Comparison of ENCODE assay signal across 1 cellular context in the genomic region with DNA sequence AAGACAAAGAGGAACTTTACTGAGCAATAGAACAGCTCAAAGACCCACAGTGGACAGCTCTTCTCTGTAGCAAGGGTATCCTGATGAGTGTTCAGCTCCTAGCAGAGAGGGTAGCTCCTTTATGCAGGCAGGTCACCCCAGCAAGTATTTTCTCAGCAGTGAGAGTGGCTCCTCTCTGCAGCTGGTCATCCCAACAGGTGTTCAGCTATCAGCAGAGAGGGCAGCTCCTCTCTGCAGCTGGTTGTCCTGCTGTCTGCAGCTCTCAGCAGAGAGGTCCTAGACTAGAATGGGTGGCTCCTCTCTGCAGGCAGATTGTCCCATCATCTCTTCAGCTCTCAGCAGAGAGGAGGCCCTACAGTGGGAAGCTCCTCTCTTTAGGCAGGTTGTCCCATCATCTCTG.
TF ChIP-seq lines count a peak whose summit lies in the region.

No MANE protein-coding gene starts in this region.

TF ChIP-seq in WTC11, 78 proteins besides CTCF, POLR2A, EP300 and RAD21 (continued from another document):
- TF ChIP-seq, protein P1, sequence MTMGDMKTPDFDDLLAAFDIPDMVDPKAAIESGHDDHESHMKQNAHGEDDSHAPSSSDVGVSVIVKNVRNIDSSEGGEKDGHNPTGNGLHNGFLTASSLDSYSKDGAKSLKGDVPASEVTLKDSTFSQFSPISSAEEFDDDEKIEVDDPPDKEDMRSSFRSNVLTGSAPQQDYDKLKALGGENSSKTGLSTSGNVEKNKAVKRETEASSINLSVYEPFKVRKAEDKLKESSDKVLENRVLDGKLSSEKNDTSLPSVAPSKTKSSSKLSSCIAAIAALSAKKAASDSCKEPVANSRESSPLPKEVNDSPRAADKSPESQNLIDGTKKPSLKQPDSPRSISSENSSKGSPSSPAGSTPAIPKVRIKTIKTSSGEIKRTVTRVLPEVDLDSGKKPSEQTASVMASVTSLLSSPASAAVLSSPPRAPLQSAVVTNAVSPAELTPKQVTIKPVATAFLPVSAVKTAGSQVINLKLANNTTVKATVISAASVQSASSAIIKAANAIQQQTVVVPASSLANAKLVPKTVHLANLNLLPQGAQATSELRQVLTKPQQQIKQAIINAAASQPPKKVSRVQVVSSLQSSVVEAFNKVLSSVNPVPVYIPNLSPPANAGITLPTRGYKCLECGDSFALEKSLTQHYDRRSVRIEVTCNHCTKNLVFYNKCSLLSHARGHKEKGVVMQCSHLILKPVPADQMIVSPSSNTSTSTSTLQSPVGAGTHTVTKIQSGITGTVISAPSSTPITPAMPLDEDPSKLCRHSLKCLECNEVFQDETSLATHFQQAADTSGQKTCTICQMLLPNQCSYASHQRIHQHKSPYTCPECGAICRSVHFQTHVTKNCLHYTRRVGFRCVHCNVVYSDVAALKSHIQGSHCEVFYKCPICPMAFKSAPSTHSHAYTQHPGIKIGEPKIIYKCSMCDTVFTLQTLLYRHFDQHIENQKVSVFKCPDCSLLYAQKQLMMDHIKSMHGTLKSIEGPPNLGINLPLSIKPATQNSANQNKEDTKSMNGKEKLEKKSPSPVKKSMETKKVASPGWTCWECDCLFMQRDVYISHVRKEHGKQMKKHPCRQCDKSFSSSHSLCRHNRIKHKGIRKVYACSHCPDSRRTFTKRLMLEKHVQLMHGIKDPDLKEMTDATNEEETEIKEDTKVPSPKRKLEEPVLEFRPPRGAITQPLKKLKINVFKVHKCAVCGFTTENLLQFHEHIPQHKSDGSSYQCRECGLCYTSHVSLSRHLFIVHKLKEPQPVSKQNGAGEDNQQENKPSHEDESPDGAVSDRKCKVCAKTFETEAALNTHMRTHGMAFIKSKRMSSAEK (CRISPR knock-in tag; IDR thresholded peaks at IDR 0.05; ENCODE audit: borderline replicate concordance): no peak
- TF ChIP-seq ZNF219 (CRISPR knock-in tag; IDR thresholded peaks at IDR 0.05; ENCODE audit: borderline replicate concordance) (no peak), GTF2I (CRISPR knock-in tag; conservative IDR thresholded peaks at IDR 0.05) (no peak), NR3C1 (CRISPR knock-in tag; conservative IDR thresholded peaks at IDR 0.05; ENCODE audit: low read depth) (no peak), ZNF263 (CRISPR knock-in tag; IDR thresholded peaks at IDR 0.05; ENCODE audit: low read depth) (no peak), ESRRA (CRISPR knock-in tag; IDR thresholded peaks at IDR 0.05; ENCODE audit: borderline replicate concordance) (no peak), ATF1 (CRISPR knock-in tag; IDR thresholded peaks at IDR 0.05) (no peak)
- TF ChIP-seq, protein P2, sequence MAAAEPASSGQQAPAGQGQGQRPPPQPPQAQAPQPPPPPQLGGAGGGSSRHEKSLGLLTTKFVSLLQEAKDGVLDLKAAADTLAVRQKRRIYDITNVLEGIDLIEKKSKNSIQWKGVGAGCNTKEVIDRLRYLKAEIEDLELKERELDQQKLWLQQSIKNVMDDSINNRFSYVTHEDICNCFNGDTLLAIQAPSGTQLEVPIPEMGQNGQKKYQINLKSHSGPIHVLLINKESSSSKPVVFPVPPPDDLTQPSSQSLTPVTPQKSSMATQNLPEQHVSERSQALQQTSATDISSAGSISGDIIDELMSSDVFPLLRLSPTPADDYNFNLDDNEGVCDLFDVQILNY (CRISPR knock-in tag; IDR thresholded peaks at IDR 0.05): no peak
- TF ChIP-seq, protein P3, sequence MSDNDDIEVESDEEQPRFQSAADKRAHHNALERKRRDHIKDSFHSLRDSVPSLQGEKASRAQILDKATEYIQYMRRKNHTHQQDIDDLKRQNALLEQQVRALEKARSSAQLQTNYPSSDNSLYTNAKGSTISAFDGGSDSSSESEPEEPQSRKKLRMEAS (CRISPR knock-in tag; IDR thresholded peaks at IDR 0.05): no peak
- TF ChIP-seq, protein P4, sequence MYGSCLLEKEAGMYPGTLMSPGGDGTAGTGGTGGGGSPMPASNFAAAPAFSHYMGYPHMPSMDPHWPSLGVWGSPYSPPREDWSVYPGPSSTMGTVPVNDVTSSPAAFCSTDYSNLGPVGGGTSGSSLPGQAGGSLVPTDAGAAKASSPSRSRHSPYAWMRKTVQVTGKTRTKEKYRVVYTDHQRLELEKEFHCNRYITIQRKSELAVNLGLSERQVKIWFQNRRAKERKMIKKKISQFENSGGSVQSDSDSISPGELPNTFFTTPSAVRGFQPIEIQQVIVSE (CRISPR knock-in tag; IDR thresholded peaks at IDR 0.05; ENCODE audit: borderline replicate concordance): no peak
